Comparison of ENCODE assay signal across 13 cellular contexts in genomic region chr11:120773501-120774031, GRCh38.
A peak's percentile ranks its signal among the peaks of the same experiment; 100 is the strongest.
DNase-seq lines count a peak whose midpoint lies in the region; ATAC-seq, FAIRE-seq and TF ChIP-seq lines count a peak whose summit lies in the region.
"Had no signal": no experiment of that assay in that cellular context is flagged by ENCODE, and none has a peak within 500 bp of the region (broad histone marks: within the 10 kb centered on the region; RNA-seq: fewer than 3 reads in every experiment).

No MANE protein-coding gene starts in this region.

- H3K27me3 Mint-ChIP-seq in immature natural killer cell (ENCODE audit: low read depth in 3 of 3), result peaks cover 3 to 17% (median 8%) of the 10 kb centered on the region in 3 donors
- H3K27me3 Mint-ChIP-seq in T-helper 17 cell, result peaks cover 68% of the 10 kb centered on the region

- H3K27ac ChIP-seq in osteoblast (ENCODE audit: low read depth, low read length) (no peak overlapping the region), kidney (ENCODE audit: low read depth in 2 of 2, low read length in 2 of 2) (no peak overlapping the region)
- H3K27ac ChIP-seq: heart left ventricle, SJCRH30, tibial nerve had no signal

- no peak overlapping the region for H2AFZ ChIP-seq in osteoblast (ENCODE audit: low read length)

- peak overlapping the region in 4 of 6 donors; percentile 5 to 90 (median 72) for H3K27ac Mint-ChIP-seq in immature natural killer cell
- no peak overlapping the region for H3K27ac Mint-ChIP-seq in T-helper 17 cell
- H3K27ac Mint-ChIP-seq: naive thymus-derived CD8-positive, alpha-beta T cell had no signal

- TF ChIP-seq CTCF in osteoblast (IDR thresholded peaks at IDR 0.05; ENCODE audit: extremely low read depth, low read depth, low read length), result no peak
- no peak for TF ChIP-seq CTCF in kidney (IDR thresholded peaks at IDR 0.05; ENCODE audit: borderline replicate concordance, extremely low read depth, insufficient read depth)

- H3K4me1 ChIP-seq in osteoblast (ENCODE audit: insufficient read depth, low read length) (peaks cover 3% of the 10 kb centered on the region), kidney (ENCODE audit: control insufficient read depth in 1 of 2, insufficient read depth in 1 of 2, low read depth in 1 of 2, low read length in 2 of 2) (no peaks in the 10 kb centered on the region)
- H3K4me1 ChIP-seq: heart left ventricle, SJCRH30 had no signal

- peak; percentile 87 for FAIRE-seq in GM18507 (lab: Jason Lieb, UNC)
- no peak for FAIRE-seq in kidney (lab: Jason Lieb, UNC)

- H3K9me3 Mint-ChIP-seq in immature natural killer cell, result peaks cover 0 to 4% (median 3%) of the 10 kb centered on the region in 6 donors

- intact Hi-C loops in kidney (cut with DNase I), result no loop called here

- H3K27me3 ChIP-seq in osteoblast (ENCODE audit: insufficient read depth, low read length), result peaks cover 13% of the 10 kb centered on the region
- H3K27me3 ChIP-seq: SJCRH30, tibial nerve had no signal

- no peak overlapping the region for H3K9ac ChIP-seq in kidney (ENCODE audit: low read length in 2 of 2)

- H3K36me3 ChIP-seq in osteoblast (ENCODE audit: insufficient read depth, low read length) (no peaks in the 10 kb centered on the region), kidney (ENCODE audit: control insufficient read depth in 1 of 2, insufficient read depth in 2 of 2, low read length in 2 of 2) (no peaks in the 10 kb centered on the region)
- H3K36me3 ChIP-seq: heart left ventricle, SJCRH30, tibial nerve had no signal

- no peak overlapping the region for H3K4me2 ChIP-seq in osteoblast (ENCODE audit: insufficient read depth, low read length)

- H3K4me3 ChIP-seq in osteoblast (ENCODE audit: insufficient read depth, low read length) (no peak overlapping the region), kidney (ENCODE audit: low read length in 2 of 2) (no peak overlapping the region)
- H3K4me3 ChIP-seq: heart left ventricle, SJCRH30, tibial nerve had no signal

- H3K79me2 ChIP-seq in osteoblast (ENCODE audit: insufficient read depth, low read length), result no peaks in the 10 kb centered on the region

- H3K4me1 Mint-ChIP-seq in immature natural killer cell, result peaks cover 25 to 40% of the 10 kb centered on the region in 2 donors
- H3K4me1 Mint-ChIP-seq in T-helper 17 cell, result no peaks in the 10 kb centered on the region
- H3K4me1 Mint-ChIP-seq: naive thymus-derived CD8-positive, alpha-beta T cell had no signal

- H3K36me3 Mint-ChIP-seq in immature natural killer cell, result peaks cover 0 to 3% (median 0%) of the 10 kb centered on the region in 3 donors
- peaks cover 5% of the 10 kb centered on the region for H3K36me3 Mint-ChIP-seq in T-helper 17 cell (ENCODE audit: low read depth)

- H3K4me3 Mint-ChIP-seq in immature natural killer cell (peak overlapping the region in 2 of 5 donors; percentile 16 to 22), T-helper 17 cell (no peak overlapping the region)
- H3K4me3 Mint-ChIP-seq: naive thymus-derived CD8-positive, alpha-beta T cell had no signal

- H4K20me1 ChIP-seq in osteoblast (ENCODE audit: insufficient read depth, low read length), result no peaks in the 10 kb centered on the region

- H3K9me3 ChIP-seq in T-helper 17 cell (ENCODE audit: control insufficient read depth, low read length, poor library complexity, severe bottlenecking), result peaks cover 4% of the 10 kb centered on the region
- no peaks in the 10 kb centered on the region for H3K9me3 ChIP-seq in osteoblast (ENCODE audit: low read depth, low read length)
- H3K9me3 ChIP-seq in kidney (ENCODE audit: control insufficient read depth in 1 of 2, low read length in 2 of 2), result no peaks in the 10 kb centered on the region
- H3K9me3 ChIP-seq: SJCRH30 had no signal

- ATAC-seq in GM21619 (IDR thresholded peaks at IDR 0.05; ENCODE audit: unreplicated experiment), result peak; percentile 97
- ATAC-seq in HG03378 (IDR thresholded peaks at IDR 0.05; ENCODE audit: unreplicated experiment), result peak; percentile 85
- no peak for ATAC-seq in T-helper 17 cell
- no peak for ATAC-seq in GM21360 (IDR thresholded peaks at IDR 0.05; ENCODE audit: unreplicated experiment)
- ATAC-seq: heart left ventricle; naive thymus-derived CD8-positive, alpha-beta T cell had no signal

- DNase-seq in GM18507 (ENCODE audit: extremely low spot score, insufficient read length, low read depth), result peak; percentile 68
- no peak for DNase-seq in immature natural killer cell
- no peak for DNase-seq in T-helper 17 cell
- no peak for DNase-seq in osteoblast (ENCODE audit: insufficient read length, low spot score, missing footprints)
- DNase-seq in kidney, result no peak
- DNase-seq: heart left ventricle; naive thymus-derived CD8-positive, alpha-beta T cell; NCI-H1694 had no signal

Comparison
In these comparisons a context has a peak if more than half of its experiments do, and no peak if none do; other contexts are left out.
1. ATAC-seq: peak in GM21619 (single experiment) and HG03378 (single experiment); none in T-helper 17 cell (single experiment) and GM21360 (single experiment).